8 cellular contexts compared by ENCODE assay signal in the genomic region with DNA sequence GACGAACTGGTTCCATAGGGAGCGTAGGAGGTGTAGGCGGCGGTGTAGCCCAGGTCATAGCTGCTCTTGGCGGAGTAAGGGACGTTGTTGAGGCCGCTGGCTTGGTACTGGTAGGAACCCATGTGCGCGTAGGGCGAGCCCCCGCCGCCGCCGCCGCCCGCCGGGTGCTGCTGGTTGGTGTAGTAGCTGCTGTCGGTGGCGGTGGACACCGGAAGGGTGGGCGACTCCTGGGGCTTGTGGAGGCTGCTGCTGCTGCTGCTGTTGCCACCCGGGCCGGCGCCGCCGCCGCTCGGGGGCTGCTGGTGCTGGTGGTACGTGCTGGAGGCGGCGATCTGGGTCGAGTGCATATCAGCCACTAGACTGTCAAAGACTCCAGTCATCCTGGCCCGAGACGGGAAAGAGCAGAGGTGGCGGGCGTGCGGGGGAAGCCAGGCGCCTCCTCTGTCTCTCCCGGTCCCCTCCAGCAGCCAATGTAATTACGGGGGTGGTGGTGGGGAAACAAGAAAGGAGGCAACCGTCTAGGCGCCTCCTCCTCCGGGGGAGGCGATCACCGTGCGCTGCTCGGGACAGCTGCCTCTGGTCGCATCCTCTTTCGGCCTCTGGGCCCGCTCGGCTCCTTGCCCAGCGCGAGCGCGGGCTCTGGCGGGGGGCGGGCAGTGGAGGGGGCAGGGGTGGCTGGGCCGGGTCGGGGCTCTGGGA. TPM values are rescaled to one million over a fixed set of nuclear protein-coding genes. Genes with fewer than 3 reads are reported as not detected.
DNase-seq lines count a peak whose midpoint lies in the region; FAIRE-seq and TF ChIP-seq lines count a peak whose summit lies in the region.

No MANE protein-coding gene starts in this region.

- H2AFZ ChIP-seq in fibroblast of lung (ENCODE audit: low read length): peak overlapping the region; percentile 64
- peak overlapping the region; percentile 83 for H2AFZ ChIP-seq in osteoblast (ENCODE audit: low read length)

- peak overlapping the region; percentile 67 for H3K4me3 ChIP-seq in MG63
- H3K4me3 ChIP-seq in WI38 (ENCODE audit: low read depth, low read length): peak overlapping the region; percentile 70
- peak overlapping the region; percentile 57 to 75 (median 64) for H3K4me3 ChIP-seq in fibroblast of lung (replicated peaks in 1 of 4; ENCODE audit: control extremely low read depth in 1 of 4, insufficient read depth in 1 of 4, low read depth in 3 of 4, low read length in 4 of 4)
- peak overlapping the region; percentile 87 for H3K4me3 ChIP-seq in osteoblast (ENCODE audit: insufficient read depth, low read length)

- no peak for FAIRE-seq in H54 (lab: Jason Lieb, UNC)

- peak; percentile 34; the same call in 1 of the 2 replicates for TF ChIP-seq POLR2A in H54 (IDR thresholded peaks at IDR 0.05; ENCODE audit: low read depth, low read length)

- H3K27ac ChIP-seq in fibroblast of lung (ENCODE audit: insufficient read depth, low read length): peak overlapping the region; percentile 18
- peak overlapping the region; percentile 45 for H3K27ac ChIP-seq in osteoblast (ENCODE audit: low read depth, low read length)

- peaks cover 12% of the 10 kb centered on the region for H3K4me1 ChIP-seq in fibroblast of lung (ENCODE audit: control insufficient read depth, extremely low read depth, insufficient read depth, low read length)
- H3K4me1 ChIP-seq in osteoblast (ENCODE audit: insufficient read depth, low read length): peaks cover 48% of the 10 kb centered on the region

- H3K36me3 ChIP-seq in MG63 (no peaks in the 10 kb centered on the region), fibroblast of lung (ENCODE audit: control insufficient read depth, insufficient read depth, low read length) (no peaks in the 10 kb centered on the region), osteoblast (ENCODE audit: insufficient read depth, low read length) (peaks cover 6% of the 10 kb centered on the region)

- DNase-seq in activated T-cell treated with anti-CD3 and anti-CD28 coated beads, Interleukin-2, amount 50 U/mL, for 1 hour: peak; percentile 58
- no peak for DNase-seq in activated T-cell treated with anti-CD3 and anti-CD28 coated beads for 4 hours
- no peak for DNase-seq in H54 (ENCODE audit: insufficient read length, low spot score)
- peak; percentile 86 for DNase-seq in MG63
- DNase-seq in fibroblast of lung (ENCODE audit: low read depth in 2 of 2): peak in 1 of 2 donors; percentile 36
- DNase-seq in osteoblast (ENCODE audit: insufficient read length, low spot score, missing footprints): peak; percentile 97
- no peak for DNase-seq in glomerular visceral epithelial cell (ENCODE audit: extremely low spot score)

- H3K4me2 ChIP-seq in fibroblast of lung (ENCODE audit: extremely low read depth, insufficient read depth, low read length): peak overlapping the region; percentile 64
- peak overlapping the region; percentile 99 for H3K4me2 ChIP-seq in osteoblast (ENCODE audit: insufficient read depth, low read length)

- H3K9me3 ChIP-seq in MG63 (no peaks in the 10 kb centered on the region), fibroblast of lung (ENCODE audit: control insufficient read depth, insufficient read depth, low read depth, low read length) (no peaks in the 10 kb centered on the region), osteoblast (ENCODE audit: low read depth, low read length) (no peaks in the 10 kb centered on the region)

- TF ChIP-seq CTCF in WI38 (IDR thresholded peaks at IDR 0.05; ENCODE audit: low read depth, low read length) (no peak), fibroblast of lung (conservative IDR thresholded peaks at IDR 0.05 in 1 of 2, IDR thresholded peaks at IDR 0.05 in 1 of 2; ENCODE audit: low read depth in 1 of 2, low read length in 2 of 2) (no peak), osteoblast (IDR thresholded peaks at IDR 0.05; ENCODE audit: extremely low read depth, low read depth, low read length) (no peak)

- H3K9ac ChIP-seq in fibroblast of lung (ENCODE audit: insufficient read depth, low read length): peak overlapping the region; percentile 24

- H3K27me3 ChIP-seq in MG63 (no peaks in the 10 kb centered on the region), fibroblast of lung (ENCODE audit: control insufficient read depth, insufficient read depth, low read length) (peaks cover 8% of the 10 kb centered on the region), osteoblast (ENCODE audit: insufficient read depth, low read length) (no peaks in the 10 kb centered on the region)

- no peaks in the 10 kb centered on the region for H4K20me1 ChIP-seq in fibroblast of lung (ENCODE audit: control insufficient read depth, extremely low read depth, insufficient read depth, low read length)
- no peaks in the 10 kb centered on the region for H4K20me1 ChIP-seq in osteoblast (ENCODE audit: insufficient read depth, low read length)

- H3K79me2 ChIP-seq in fibroblast of lung (ENCODE audit: control insufficient read depth, insufficient read depth, low read length): no peaks in the 10 kb centered on the region
- H3K79me2 ChIP-seq in osteoblast (ENCODE audit: insufficient read depth, low read length): peaks cover 24% of the 10 kb centered on the region

RNA-seq across cellular contexts. Expression of gene DLX2, which starts 0.4 kb away (rescaled TPM):
- not detected in 2 replicates for total RNA-seq in MG63 (2014; rRNA removed; shearing (Covaris generic); ENCODE audit: low replicate concordance)
- not detected in 2 replicates for total RNA-seq in fibroblast of lung
- polyA plus RNA-seq in fibroblast of lung: not detected in 2 replicates
- 0.07 and 0.09 TPM in 2 replicates for polyA plus RNA-seq in fibroblast of lung (2012)
- polyA minus RNA-seq in fibroblast of lung (ENCODE audit: low replicate concordance): not detected in 2 replicates
- 0.36 and 0.59 TPM in 2 replicates for total RNA-seq in osteoblast

RNA-seq across cellular contexts. Expression of gene DLX1, which starts 17.0 kb away (rescaled TPM):
- 5.7 and 8.2 TPM in 2 replicates for total RNA-seq in MG63 (2014; rRNA removed; shearing (Covaris generic); ENCODE audit: low replicate concordance)
- total RNA-seq in fibroblast of lung: not detected in 2 replicates
- polyA plus RNA-seq in fibroblast of lung: 0.09 and 0.43 TPM in 2 replicates
- polyA plus RNA-seq in fibroblast of lung (2012): 0.12 and 0.43 TPM in 2 replicates
- polyA minus RNA-seq in fibroblast of lung (ENCODE audit: low replicate concordance): 1.0 TPM in 1 of 2 replicates, not detected in the other
- total RNA-seq in osteoblast: 1.8 and 2.4 TPM in 2 replicates

Comparison
In these comparisons a context has a peak if more than half of its experiments do, and no peak if none do; other contexts are left out.
1. DNase-seq: peak in activated T-cell treated with anti-CD3 and anti-CD28 coated beads, Interleukin-2, amount 50 U/mL, for 1 hour (single experiment), MG63 (single experiment) and osteoblast (single experiment); none in activated T-cell treated with anti-CD3 and anti-CD28 coated beads for 4 hours (single experiment), H54 (single experiment) and glomerular visceral epithelial cell (single experiment).
2. Peak in every context shown above with its lines, with median percentiles within 50 percentile points of each other: H3K4me3 ChIP-seq.